Comparison of ENCODE assay signal across 18 cellular contexts in genomic region chr11:45671246-45672171, GRCh38. TPM values are rescaled to one million over a fixed set of nuclear protein-coding genes. Genes with fewer than 3 reads are reported as not detected.
DNase-seq lines count a peak whose midpoint lies in the region; ATAC-seq, FAIRE-seq and TF ChIP-seq lines count a peak whose summit lies in the region.
"Had no signal": no experiment of that assay in that cellular context is flagged by ENCODE, and none has a peak within 500 bp of the region (broad histone marks: within the 10 kb centered on the region; RNA-seq: fewer than 3 reads in every experiment).

No MANE protein-coding gene starts in this region.

- H3K27ac Mint-ChIP-seq in WTC11: no peak overlapping the region
- H3K27ac Mint-ChIP-seq: activated naive CD4-positive, alpha-beta T cell treated with anti-CD3 and anti-CD28 coated beads, Interleukin-2, amount 50 U/mL, for 24 hours; mesothelial cell of epicardium had no signal

- H3K9me3 ChIP-seq in HCT116 (ENCODE audit: control insufficient read depth in 1 of 2, insufficient read depth in 1 of 2, low read depth in 1 of 2, low read length in 2 of 2): no peaks in the 10 kb centered on the region
- no peaks in the 10 kb centered on the region for H3K9me3 ChIP-seq in kidney (ENCODE audit: control insufficient read depth in 1 of 2, low read length in 2 of 2)
- H3K9me3 ChIP-seq in mammary epithelial cell (replicated peaks; ENCODE audit: insufficient read depth, low read length): no peaks in the 10 kb centered on the region
- H3K9me3 ChIP-seq: spleen had no signal

- H2AFZ ChIP-seq in HCT116 (ENCODE audit: low read depth, low read length, poor library complexity, severe bottlenecking): no peak overlapping the region
- no peak overlapping the region for H2AFZ ChIP-seq in mammary epithelial cell (ENCODE audit: low read depth, low read length)

- peaks cover 8% of the 10 kb centered on the region; the same call in 1 of the 2 replicates for H3K4me1 Mint-ChIP-seq in WTC11
- H3K4me1 Mint-ChIP-seq: activated naive CD4-positive, alpha-beta T cell treated with anti-CD3 and anti-CD28 coated beads, Interleukin-2, amount 50 U/mL, for 24 hours had no signal

- RAD21 ChIA-PET in HCT116 (lab: Charles Lee; ENCODE audit: low non-redundant PET in 1 of 2, low total read pairs in 2 of 2, uncharacterized antibody in 2 of 2, unreplicated experiment in 2 of 2): no interaction called here

- intact Hi-C loops in HCT116 (cut with micrococcal nuclease) (no loop called here), kidney (cut with DNase I) (no loop called here), mammary epithelial cell (cut with micrococcal nuclease) (no loop called here)

- H3K27me3 ChIP-seq in HCT116 (ENCODE audit: insufficient read depth, low read length) (peaks cover 6% of the 10 kb centered on the region; the same call in 1 of the 2 replicates), mammary epithelial cell (ENCODE audit: insufficient read depth, low read length) (no peaks in the 10 kb centered on the region)

- FAIRE-seq in kidney (lab: Jason Lieb, UNC): no peak
- FAIRE-seq: GM12891 had no signal

- CTCF ChIA-PET in HCT116 (lab: Charles Lee) (interaction anchor here (1.0 kb wide), 1 partner anchor 16 kb away, joined by 3 read pairs; no protein-coding TSS in a partner anchor), WTC11 (lab: Charles Lee) (interaction anchor here (0.6 to 7.4 kb wide), 4 partner anchors 17 to 300 kb away, joined by 3 to 41 read pairs (median 7); no protein-coding TSS in a partner anchor), mammary epithelial cell (lab: Charles Lee; ENCODE audit: low non-redundant PET) (no interaction called here)

- H3K36me3 Mint-ChIP-seq in WTC11: no peaks in the 10 kb centered on the region
- H3K36me3 Mint-ChIP-seq: activated naive CD4-positive, alpha-beta T cell treated with anti-CD3 and anti-CD28 coated beads, Interleukin-2, amount 50 U/mL, for 24 hours; mesothelial cell of epicardium had no signal

- in situ Hi-C loops in mammary epithelial cell (cut with MboI; ENCODE audit: low sequenced_read_pairs in 2 of 2): no loop called here

- H3K4me3 ChIP-seq in HCT116 (replicated peaks in 1 of 2; ENCODE audit: low read depth in 1 of 2, low read length in 2 of 2): no peak overlapping the region
- H3K4me3 ChIP-seq in kidney (ENCODE audit: low read length in 2 of 2): no peak overlapping the region
- no peak overlapping the region for H3K4me3 ChIP-seq in mammary epithelial cell (replicated peaks in 1 of 3; ENCODE audit: insufficient read depth in 1 of 3, low read depth in 2 of 3, low read length in 3 of 3)
- H3K4me3 ChIP-seq: cardiac muscle cell, spleen had no signal

- H3K9me2 ChIP-seq in HCT116 (ENCODE audit: insufficient read depth): no peaks in the 10 kb centered on the region

- no peaks in the 10 kb centered on the region for H3K79me2 ChIP-seq in HCT116 (ENCODE audit: insufficient read depth, low read length)
- no peaks in the 10 kb centered on the region for H3K79me2 ChIP-seq in mammary epithelial cell (ENCODE audit: insufficient read depth, low read length)

- DNase-seq in HCT116 (ENCODE audit: low read depth, low spot score) (no peak), WTC11 (ENCODE audit: low spot score) (no peak), kidney (peak; percentile 69), substantia nigra (lab: John Stamatoyannopoulos, UW) (peak in 48 of 49 donors; percentile 21 to 96 (median 80)), mammary epithelial cell (no peak), NCI-H345 (lab: John Stamatoyannopoulos, UW) (no peak)
- DNase-seq: activated CD4-positive, CD25-positive, alpha-beta regulatory T cell treated with anti-CD3 and anti-CD28 coated beads, Interleukin-2, amount 50 U/mL, for 72 hours; activated CD8-positive, alpha-beta memory T cell treated with anti-CD3 and anti-CD28 coated beads, Interleukin-2, amount 50 U/mL, for 48 hours; NCI-H146; NCI-H510A; spleen; stimulated activated naive CD8-positive, alpha-beta T cell treated with anti-CD3 and anti-CD28 coated beads, Interleukin-15, Interleukin-2, amounts not matched to agents 100 U/mL and 50 U/mL, for 24 hours; T-helper 1 cell had no signal

- ATAC-seq in HCT116 (peak; percentile 63), WTC11 (peak; percentile 67), SK-N-SH treated with all-trans-retinoic acid at 6 μM for 48 hours (no peak; the same call in 2 of the 3 replicates)
- ATAC-seq: stimulated activated naive CD8-positive, alpha-beta T cell treated with anti-CD3 and anti-CD28 coated beads, Interleukin-15, Interleukin-2, amounts not matched to agents 100 U/mL and 50 U/mL, for 24 hours had no signal

- dilution Hi-C loops in mammary epithelial cell (cut with HindIII; ENCODE audit: low sequenced_read_pairs): no loop called here

- TF ChIP-seq RAD21 in HCT116 (IDR thresholded peaks at IDR 0.05; ENCODE audit: low read depth): 0 out of 2 replicates have a peak, but pooled peaks have one; percentile 18

- H3K9me3 Mint-ChIP-seq in WTC11: no peaks in the 10 kb centered on the region
- H3K9me3 Mint-ChIP-seq: activated naive CD4-positive, alpha-beta T cell treated with anti-CD3 and anti-CD28 coated beads, Interleukin-2, amount 50 U/mL, for 24 hours; mesothelial cell of epicardium had no signal

- no peak for TF ChIP-seq POLR2A in HCT116 (IDR thresholded peaks at IDR 0.05; ENCODE audit: borderline replicate concordance, extremely low read depth, insufficient read depth, insufficient read length)

- no peak overlapping the region for H3K9ac ChIP-seq in HCT116 (ENCODE audit: low read length)
- H3K9ac ChIP-seq in kidney (ENCODE audit: low read length in 2 of 2): no peak overlapping the region
- H3K9ac ChIP-seq in mammary epithelial cell (ENCODE audit: insufficient read depth, low read length): no peak overlapping the region

- H3K36me3 ChIP-seq in HCT116 (ENCODE audit: control insufficient read depth in 1 of 2, insufficient read depth in 2 of 2, low read length in 2 of 2) (no peaks in the 10 kb centered on the region), kidney (ENCODE audit: control insufficient read depth in 1 of 2, insufficient read depth in 2 of 2, low read length in 2 of 2) (no peaks in the 10 kb centered on the region), mammary epithelial cell (ENCODE audit: insufficient read depth, low read length) (no peaks in the 10 kb centered on the region)
- H3K36me3 ChIP-seq: cardiac muscle cell, spleen had no signal

- H4K20me1 ChIP-seq in HCT116 (ENCODE audit: insufficient read depth): no peaks in the 10 kb centered on the region
- no peaks in the 10 kb centered on the region for H4K20me1 ChIP-seq in mammary epithelial cell (ENCODE audit: insufficient read depth, low read length)

- BruUV-seq in HCT116 (replicated peaks; lab: Mats Ljungman, UMichigan) (no TSS peak), mammary epithelial cell (replicated peaks; lab: Mats Ljungman, UMichigan) (no TSS peak)

- no peak overlapping the region for H3K4me3 Mint-ChIP-seq in WTC11
- H3K4me3 Mint-ChIP-seq: activated naive CD4-positive, alpha-beta T cell treated with anti-CD3 and anti-CD28 coated beads, Interleukin-2, amount 50 U/mL, for 24 hours; mesothelial cell of epicardium had no signal

- H3K27me3 Mint-ChIP-seq in WTC11 (ENCODE audit: low read depth): peaks cover 20% of the 10 kb centered on the region

- POLR2A ChIA-PET in HCT116 (lab: Charles Lee): no interaction called here
- POLR2A ChIA-PET in WTC11 (lab: Charles Lee): no interaction called here

- H3K27ac ChIP-seq in HCT116 (ENCODE audit: low read depth, low read length) (no peak overlapping the region), kidney (ENCODE audit: low read depth in 2 of 2, low read length in 2 of 2) (no peak overlapping the region), substantia nigra (ENCODE audit: low read depth, low read length, poor library complexity, severe bottlenecking) (no peak overlapping the region), mammary epithelial cell (ENCODE audit: insufficient read depth, low read depth, low read length) (no peak overlapping the region)
- H3K27ac ChIP-seq: cardiac muscle cell, spleen had no signal

- WGBS in mammary epithelial cell (ENCODE audit: low coverage, missing lambda C conversion rate): 68% methylated on average over 5 of the region's 12 CpGs

- H3K4me1 ChIP-seq in HCT116 (ENCODE audit: control insufficient read depth in 1 of 2, insufficient read depth in 2 of 2, low read length in 2 of 2) (no peaks in the 10 kb centered on the region), kidney (ENCODE audit: control insufficient read depth in 1 of 2, insufficient read depth in 1 of 2, low read depth in 1 of 2, low read length in 2 of 2) (no peaks in the 10 kb centered on the region), mammary epithelial cell (ENCODE audit: insufficient read depth, low read length) (no peaks in the 10 kb centered on the region)
- H3K4me1 ChIP-seq: spleen had no signal

- H3K4me2 ChIP-seq in HCT116 (ENCODE audit: low read length): no peak overlapping the region
- H3K4me2 ChIP-seq in mammary epithelial cell (ENCODE audit: insufficient read depth, low read depth, low read length): no peak overlapping the region

- TF ChIP-seq CTCF in HCT116 (IDR thresholded peaks at IDR 0.05 in 2 of 3, conservative IDR thresholded peaks at IDR 0.05 in 1 of 3; ENCODE audit: borderline replicate concordance in 1 of 3, insufficient read depth in 1 of 3, low read depth in 2 of 3, low read length in 2 of 3) (no peak), WTC11 (IDR thresholded peaks at IDR 0.05) (no peak), kidney (IDR thresholded peaks at IDR 0.05; ENCODE audit: borderline replicate concordance, extremely low read depth, insufficient read depth) (no peak), mammary epithelial cell (conservative IDR thresholded peaks at IDR 0.05 in 1 of 2, IDR thresholded peaks at IDR 0.05 in 1 of 2; ENCODE audit: extremely low read depth in 1 of 2, insufficient read depth in 1 of 2, low read depth in 1 of 2, low read length in 2 of 2) (no peak)

TF ChIP-seq in HCT116, 20 proteins besides CTCF, POLR2A, EP300 and RAD21 (continues in another document):
- TF ChIP-seq FOSL1 (IDR thresholded peaks at IDR 0.05; ENCODE audit: low read depth): no peak

TF ChIP-seq in WTC11, 78 proteins besides CTCF, POLR2A, EP300 and RAD21 (continues in another document):
- TF ChIP-seq ELF4 (CRISPR knock-in tag; IDR thresholded peaks at IDR 0.05; ENCODE audit: low read depth) (no peak), MXD4 (CRISPR knock-in tag; IDR thresholded peaks at IDR 0.05; ENCODE audit: borderline replicate concordance) (no peak), ZNF138 (CRISPR knock-in tag; conservative IDR thresholded peaks at IDR 0.05) (no peak), TEAD1 (CRISPR knock-in tag; IDR thresholded peaks at IDR 0.05) (no peak)

TF ChIP-seq in SK-N-SH treated with all-trans-retinoic acid at 6 μM for 48 hours, 23 proteins besides CTCF, POLR2A, EP300 and RAD21 (continues in another document):
- TF ChIP-seq SNAI2 (CRISPR knock-in tag; IDR thresholded peaks at IDR 0.05) (no peak), BACH2 (CRISPR knock-in tag; IDR thresholded peaks at IDR 0.05; ENCODE audit: borderline replicate concordance) (no peak)

RNA-seq across cellular contexts. Expression of gene CHST1, which starts 6.1 kb away (rescaled TPM):
- total RNA-seq in HCT116 (2021; ENCODE audit: unreplicated experiment): 0.69 TPM
- polyA plus RNA-seq in HCT116 (2012): 0.55 and 0.65 TPM in 2 replicates
- 2.4 to 2.6 TPM (median 2.4 TPM) in 3 replicates for total RNA-seq in WTC11 (2021)
- 2.8 TPM for total RNA-seq in kidney
- 2.9 TPM for polyA plus RNA-seq in kidney (ENCODE audit: insufficient read depth, low read depth, low replicate concordance)
- 1 to 10 TPM in 1 of 2 donors, under 1 TPM in 1; 0.33 to 1.2 TPM for total RNA-seq in mammary epithelial cell
- polyA plus RNA-seq in mammary epithelial cell: 0.02 TPM
- polyA minus RNA-seq in mammary epithelial cell: not detected

Comparison
In these comparisons a context has a peak if more than half of its experiments do, and no peak if none do; other contexts are left out.
1. DNase-seq: peak in kidney (single experiment) and substantia nigra (48 of 49); none in HCT116 (single experiment), WTC11 (single experiment), mammary epithelial cell (single experiment) and NCI-H345 (single experiment).